ENCODE assay signal across 15 cellular contexts in the genomic region with DNA sequence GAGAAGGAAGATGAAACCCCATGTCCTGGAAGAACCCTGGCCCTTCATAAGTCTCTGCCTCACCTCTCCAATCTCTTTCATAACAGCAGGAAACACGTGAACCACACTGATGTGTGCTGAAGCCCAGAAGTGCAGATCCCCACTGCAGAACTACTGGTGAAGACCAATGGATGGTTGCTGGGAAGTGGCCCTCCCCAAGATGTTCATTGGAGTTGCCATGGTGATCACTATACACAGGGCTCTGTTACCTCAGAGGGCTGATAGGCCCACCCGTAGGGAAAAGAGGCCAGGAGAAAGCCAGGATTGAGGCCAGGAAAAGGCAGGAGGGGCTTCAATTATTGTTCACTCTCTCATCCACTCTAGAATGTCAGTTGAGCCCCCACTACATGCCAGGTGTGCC. TPM values are rescaled to one million over a fixed set of nuclear protein-coding genes. Genes with fewer than 3 reads are reported as not detected.
A peak's percentile ranks its signal among the peaks of the same experiment; 100 is the strongest.
DNase-seq lines count a peak whose midpoint lies in the region; ATAC-seq and TF ChIP-seq lines count a peak whose summit lies in the region.
"Had no signal": no experiment of that assay in that cellular context is flagged by ENCODE, and none has a peak within 500 bp of the region (broad histone marks: within the 10 kb centered on the region; RNA-seq: fewer than 3 reads in every experiment).

No MANE protein-coding gene starts in this region.

- H4K20me1 ChIP-seq in neural cell (ENCODE audit: insufficient read depth) = no peaks in the 10 kb centered on the region

- H2AFZ ChIP-seq in neural cell (ENCODE audit: low read depth, low read length) = no peak overlapping the region

- H3K4me1 ChIP-seq in CD4-positive, alpha-beta memory T cell (ENCODE audit: insufficient read depth, low read length) = no peaks in the 10 kb centered on the region
- H3K4me1 ChIP-seq: BE2C, HAP-1 had no signal

- H3K9me3 ChIP-seq in neural cell (ENCODE audit: low read length) = no peaks in the 10 kb centered on the region
- H3K9me3 ChIP-seq in CD4-positive, alpha-beta memory T cell (ENCODE audit: control insufficient read depth in 1 of 2, low read length in 2 of 2) = no peaks in the 10 kb centered on the region
- H3K9me3 ChIP-seq: BE2C, HAP-1, Peyer's patch had no signal

- no peak overlapping the region for H3K9ac ChIP-seq in neural cell (ENCODE audit: low read length)

- H3K79me2 ChIP-seq in neural cell (replicated peaks; ENCODE audit: insufficient read depth, low read length) = no peaks in the 10 kb centered on the region

- no peaks in the 10 kb centered on the region for H3K9me3 Mint-ChIP-seq in progenitor cell of endocrine pancreas (ENCODE audit: low read depth)
- H3K9me3 Mint-ChIP-seq in CD4-positive, alpha-beta memory T cell = peaks cover 0 to 6% (median 3%) of the 10 kb centered on the region in 8 donors

- TF ChIP-seq RAD21 in neural cell (conservative IDR thresholded peaks at IDR 0.05) = no peak

- H3K4me3 ChIP-seq in Jurkat, Clone E6-1 (ENCODE audit: low read length) = no peak overlapping the region
- H3K4me3 ChIP-seq in fibroblast of pulmonary artery (replicated peaks; ENCODE audit: low read depth, low read length) = no peak overlapping the region
- peak overlapping the region; percentile 30 for H3K4me3 ChIP-seq in neural cell (ENCODE audit: low read length)
- no peak overlapping the region for H3K4me3 ChIP-seq in CD4-positive, alpha-beta memory T cell (ENCODE audit: low read length in 2 of 2)
- H3K4me3 ChIP-seq: HAP-1, Peyer's patch had no signal

- DNase-seq in Jurkat, Clone E6-1 (ENCODE audit: low read depth, low spot score) = peak; percentile 29
- DNase-seq in NCI-H748 treated with DMSO at 0.1 percent for 48 hours (lab: John Stamatoyannopoulos, UW) = peak; percentile 2
- peak; percentile 35 for DNase-seq in fibroblast of pulmonary artery (ENCODE audit: low read depth)
- no peak for DNase-seq in progenitor cell of endocrine pancreas (ENCODE audit: low spot score, unreplicated experiment)
- DNase-seq in CD4-positive, alpha-beta memory T cell = no peak
- DNase-seq in Right ventricle myocardium superior = no peak
- DNase-seq: BE2C, DMS 273 treated with DMSO at 0.1 percent for 48 hours, MV-4-11, NCI-H146, Peyer's patch, SHP77 had no signal

- no peak for TF ChIP-seq EP300 in neural cell (conservative IDR thresholded peaks at IDR 0.05; ENCODE audit: poor library complexity, severe bottlenecking)

- no peaks in the 10 kb centered on the region for H3K36me3 ChIP-seq in neural cell (ENCODE audit: insufficient read depth, low read length)
- no peaks in the 10 kb centered on the region for H3K36me3 ChIP-seq in CD4-positive, alpha-beta memory T cell (ENCODE audit: insufficient read depth, low read length)
- H3K36me3 ChIP-seq: BE2C, HAP-1, Peyer's patch had no signal

- H3K4me1 Mint-ChIP-seq in progenitor cell of endocrine pancreas (ENCODE audit: low read depth) = no peaks in the 10 kb centered on the region
- H3K4me1 Mint-ChIP-seq in CD4-positive, alpha-beta memory T cell = no peaks in the 10 kb centered on the region

- POLR2A ChIA-PET in CD4-positive, alpha-beta memory T cell (lab: Charles Lee; ENCODE audit: partially characterized antibody) = no interaction called here

- H3K9me2 ChIP-seq in neural cell (ENCODE audit: insufficient read depth, low read length) = no peaks in the 10 kb centered on the region

- no peak overlapping the region for H3K4me3 Mint-ChIP-seq in progenitor cell of endocrine pancreas (ENCODE audit: low read depth)
- H3K4me3 Mint-ChIP-seq in CD4-positive, alpha-beta memory T cell = no peak overlapping the region

- H3K27me3 Mint-ChIP-seq in progenitor cell of endocrine pancreas = peaks cover 29% of the 10 kb centered on the region
- peaks cover 10 to 20% of the 10 kb centered on the region in 2 donors for H3K27me3 Mint-ChIP-seq in CD4-positive, alpha-beta memory T cell

- H3K27ac ChIP-seq in neural cell (ENCODE audit: low read length) = peak overlapping the region; percentile 59
- H3K27ac ChIP-seq in CD4-positive, alpha-beta memory T cell (ENCODE audit: low read depth, low read length) = no peak overlapping the region
- H3K27ac ChIP-seq: Peyer's patch had no signal

- ATAC-seq in Right ventricle myocardium superior (ENCODE audit: poor library complexity) = no peak
- ATAC-seq: SK-N-SH treated with all-trans-retinoic acid at 6 μM for 48 hours had no signal

- TF ChIP-seq CTCF in fibroblast of pulmonary artery (IDR thresholded peaks at IDR 0.05; ENCODE audit: low read length, missing control alignments) (no peak), neural cell (IDR thresholded peaks at IDR 0.05; ENCODE audit: poor library complexity, severe bottlenecking) (no peak), progenitor cell of endocrine pancreas (IDR thresholded peaks at IDR 0.05; ENCODE audit: unreplicated experiment) (no peak)

- CTCF ChIA-PET in CD4-positive, alpha-beta memory T cell (lab: Charles Lee; ENCODE audit: partially characterized antibody) = interaction anchor here (1.2 to 1.5 kb wide), 3 partner anchors 10 to 18 kb away, joined by 3 to 4 read pairs (median 4); no protein-coding TSS in a partner anchor

- H3K27ac Mint-ChIP-seq in progenitor cell of endocrine pancreas = no peak overlapping the region
- peak overlapping the region in 1 of 7 donors; percentile 0 for H3K27ac Mint-ChIP-seq in CD4-positive, alpha-beta memory T cell

- no peaks in the 10 kb centered on the region for H3K36me3 Mint-ChIP-seq in progenitor cell of endocrine pancreas (ENCODE audit: insufficient read depth)
- H3K36me3 Mint-ChIP-seq in CD4-positive, alpha-beta memory T cell = no peaks in the 10 kb centered on the region

- H3K4me2 ChIP-seq in neural cell (ENCODE audit: low read length) = peak overlapping the region; percentile 6

- H3F3A ChIP-seq in neural cell (ENCODE audit: insufficient read depth, low read length, poor library complexity, severe bottlenecking) = no peaks in the 10 kb centered on the region

- intact Hi-C loops in CD4-positive, alpha-beta memory T cell (cut with micrococcal nuclease) = no loop called here
- intact Hi-C loops in Right ventricle myocardium superior (cut with DNase I) = no loop called here

- no peaks in the 10 kb centered on the region for H3K27me3 ChIP-seq in neural cell (ENCODE audit: insufficient read depth, low read depth, low read length)
- no peaks in the 10 kb centered on the region for H3K27me3 ChIP-seq in CD4-positive, alpha-beta memory T cell (ENCODE audit: insufficient read depth, low read length)
- H3K27me3 ChIP-seq: Peyer's patch had no signal

TF ChIP-seq in neural cell, 6 proteins besides CTCF, POLR2A, EP300 and RAD21:
- TF ChIP-seq EZH2 (IDR thresholded peaks at IDR 0.05; ENCODE audit: borderline replicate concordance, insufficient read depth, low read length, poor library complexity, severe bottlenecking) (no peak), TAF1 (IDR thresholded peaks at IDR 0.05; ENCODE audit: low read depth) (no peak), POLR2AphosphoS5 (IDR thresholded peaks at IDR 0.05) (no peak), MXI1 (conservative IDR thresholded peaks at IDR 0.05; ENCODE audit: poor library complexity, severe bottlenecking) (no peak), SMC3 (conservative IDR thresholded peaks at IDR 0.05; ENCODE audit: poor library complexity) (no peak)
- TF ChIP-seq, protein P1, sequence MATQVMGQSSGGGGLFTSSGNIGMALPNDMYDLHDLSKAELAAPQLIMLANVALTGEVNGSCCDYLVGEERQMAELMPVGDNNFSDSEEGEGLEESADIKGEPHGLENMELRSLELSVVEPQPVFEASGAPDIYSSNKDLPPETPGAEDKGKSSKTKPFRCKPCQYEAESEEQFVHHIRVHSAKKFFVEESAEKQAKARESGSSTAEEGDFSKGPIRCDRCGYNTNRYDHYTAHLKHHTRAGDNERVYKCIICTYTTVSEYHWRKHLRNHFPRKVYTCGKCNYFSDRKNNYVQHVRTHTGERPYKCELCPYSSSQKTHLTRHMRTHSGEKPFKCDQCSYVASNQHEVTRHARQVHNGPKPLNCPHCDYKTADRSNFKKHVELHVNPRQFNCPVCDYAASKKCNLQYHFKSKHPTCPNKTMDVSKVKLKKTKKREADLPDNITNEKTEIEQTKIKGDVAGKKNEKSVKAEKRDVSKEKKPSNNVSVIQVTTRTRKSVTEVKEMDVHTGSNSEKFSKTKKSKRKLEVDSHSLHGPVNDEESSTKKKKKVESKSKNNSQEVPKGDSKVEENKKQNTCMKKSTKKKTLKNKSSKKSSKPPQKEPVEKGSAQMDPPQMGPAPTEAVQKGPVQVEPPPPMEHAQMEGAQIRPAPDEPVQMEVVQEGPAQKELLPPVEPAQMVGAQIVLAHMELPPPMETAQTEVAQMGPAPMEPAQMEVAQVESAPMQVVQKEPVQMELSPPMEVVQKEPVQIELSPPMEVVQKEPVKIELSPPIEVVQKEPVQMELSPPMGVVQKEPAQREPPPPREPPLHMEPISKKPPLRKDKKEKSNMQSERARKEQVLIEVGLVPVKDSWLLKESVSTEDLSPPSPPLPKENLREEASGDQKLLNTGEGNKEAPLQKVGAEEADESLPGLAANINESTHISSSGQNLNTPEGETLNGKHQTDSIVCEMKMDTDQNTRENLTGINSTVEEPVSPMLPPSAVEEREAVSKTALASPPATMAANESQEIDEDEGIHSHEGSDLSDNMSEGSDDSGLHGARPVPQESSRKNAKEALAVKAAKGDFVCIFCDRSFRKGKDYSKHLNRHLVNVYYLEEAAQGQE (IDR thresholded peaks at IDR 0.05; ENCODE audit: borderline replicate concordance) = peak; percentile 38

RNA-seq across cellular contexts. Expression of a gene that starts 11.6 kb away (rescaled TPM):
- polyA plus RNA-seq in Jurkat, Clone E6-1 (2012; ENCODE audit: insufficient read depth, insufficient read length) = 6.1 TPM
- 5.4 and 5.8 TPM in 2 replicates for polyA plus RNA-seq in neural cell
- polyA minus RNA-seq in neural cell = 3.4 and 3.9 TPM in 2 replicates
- 41.9 and 44.5 TPM in 2 replicates for total RNA-seq in progenitor cell of endocrine pancreas
- under 1 TPM; 0.29 to 0.58 TPM for total RNA-seq in CD4-positive, alpha-beta memory T cell
- polyA plus RNA-seq in CD4-positive, alpha-beta memory T cell = 1 to 10 TPM in 1 of 2 donors, under 1 TPM in 1; 0.34 to 1.4 TPM
- 63.5 TPM for total RNA-seq in Right ventricle myocardium superior

RNA-seq across cellular contexts. Expression of a gene that starts 11.9 kb away (rescaled TPM):
- 55.0 TPM for polyA plus RNA-seq in Jurkat, Clone E6-1 (2012; ENCODE audit: insufficient read depth, insufficient read length)
- 54.5 and 56.0 TPM in 2 replicates for polyA plus RNA-seq in neural cell
- polyA minus RNA-seq in neural cell = 21.4 and 30.2 TPM in 2 replicates
- total RNA-seq in progenitor cell of endocrine pancreas (98.2 and 101 TPM in 2 replicates), Right ventricle myocardium superior (60.3 TPM)
- total RNA-seq in CD4-positive, alpha-beta memory T cell = 1 to 10 TPM; 3.7 to 5.2 TPM
- polyA plus RNA-seq in CD4-positive, alpha-beta memory T cell = 1 to 10 TPM; 6.1 to 7.4 TPM

RNA-seq across cellular contexts. Expression of a gene that starts 43.9 kb away (rescaled TPM):
- 33.9 TPM for polyA plus RNA-seq in Jurkat, Clone E6-1 (2012; ENCODE audit: insufficient read depth, insufficient read length)
- polyA plus RNA-seq in neural cell = 96.3 and 111 TPM in 2 replicates
- 51.9 and 60.4 TPM in 2 replicates for polyA minus RNA-seq in neural cell
- total RNA-seq in progenitor cell of endocrine pancreas = 37.3 and 38.8 TPM in 2 replicates
- total RNA-seq in CD4-positive, alpha-beta memory T cell = 10 to 100 TPM; 32.3 to 33.4 TPM
- 10 to 100 TPM in 1 of 2 donors, 1 to 10 TPM in 1; 9.0 to 13.2 TPM for polyA plus RNA-seq in CD4-positive, alpha-beta memory T cell
- 8.9 TPM for total RNA-seq in Right ventricle myocardium superior

Comparison
In these comparisons a context has a peak if more than half of its experiments do, and no peak if none do; other contexts are left out.
1. DNase-seq: peak in Jurkat, Clone E6-1 (single experiment), NCI-H748 treated with DMSO at 0.1 percent for 48 hours (single experiment) and fibroblast of pulmonary artery (single experiment); none in progenitor cell of endocrine pancreas (single experiment), CD4-positive, alpha-beta memory T cell (0 of 5) and Right ventricle myocardium superior (single experiment).
2. RNA of a gene that starts 11.6 kb away (total RNA-seq): 63.5 TPM in Right ventricle myocardium superior (single experiment) and 41.9 to 44.5 TPM in progenitor cell of endocrine pancreas; 0.29 to 0.58 TPM in CD4-positive, alpha-beta memory T cell; every median in the first group is over 10 times any median in the second.